In the genomic region with DNA sequence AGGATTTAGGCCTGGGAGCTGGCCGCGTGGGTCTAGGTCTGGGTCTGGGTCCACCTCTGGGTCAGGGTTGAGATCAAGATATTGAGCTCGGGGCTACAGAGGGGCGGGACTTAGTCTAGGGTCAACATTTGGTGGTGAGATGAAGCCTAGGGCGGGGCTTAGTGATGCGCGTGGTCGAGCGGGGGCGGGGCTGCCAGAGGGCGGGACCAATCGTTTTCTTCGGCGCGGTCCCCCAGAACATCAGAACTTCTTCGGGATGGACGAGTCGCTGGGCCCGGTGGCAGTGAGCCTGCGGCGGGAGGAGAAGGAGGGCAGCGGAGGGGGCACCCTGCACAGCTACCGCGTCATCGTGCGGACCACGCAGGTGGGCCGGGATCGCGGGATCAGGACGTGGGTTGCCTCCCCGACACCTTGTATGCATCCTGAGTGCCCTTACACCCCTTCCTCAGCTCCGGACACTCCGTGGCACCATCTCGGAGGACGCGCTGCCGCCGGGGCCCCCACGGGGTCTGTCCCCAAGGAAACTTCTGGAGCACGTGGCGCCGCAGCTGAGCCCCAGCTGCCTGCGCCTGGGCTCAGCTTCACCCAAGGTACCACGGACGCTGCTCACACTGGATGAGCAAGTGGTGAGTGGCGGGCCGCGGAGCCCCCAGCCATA, we compare ENCODE assay signal across 1 cellular context.
A peak's percentile ranks its signal among the peaks of the same experiment; 100 is the strongest.
TF ChIP-seq lines count a peak whose summit lies in the region.

No MANE protein-coding gene starts in this region.

TF ChIP-seq in H1, 55 proteins besides CTCF, POLR2A, EP300 and RAD21:
- no peak for TF ChIP-seq CTBP2 (IDR thresholded peaks at IDR 0.05; ENCODE audit: borderline replicate concordance, insufficient read depth, insufficient read length, low read length)
- peak; percentile 63 for TF ChIP-seq TAF1 (IDR thresholded peaks at IDR 0.05; ENCODE audit: low read depth, low read length)
- no peak for TF ChIP-seq JUND (IDR thresholded peaks at IDR 0.05; ENCODE audit: low read length)
- TF ChIP-seq TBP (IDR thresholded peaks at IDR 0.05; ENCODE audit: low read depth, low read length), result no peak
- TF ChIP-seq CEBPB (IDR thresholded peaks at IDR 0.05; ENCODE audit: low read depth, low read length), result no peak
- peak; percentile 47 for TF ChIP-seq KDM4A (IDR thresholded peaks at IDR 0.05; ENCODE audit: low read depth, low read length, severe bottlenecking)
- peak; percentile 45; the same call in 1 of the 2 replicates for TF ChIP-seq PHF8 (conservative IDR thresholded peaks at IDR 0.05; ENCODE audit: low read depth, low read length)
- TF ChIP-seq NRF1 (IDR thresholded peaks at IDR 0.05; ENCODE audit: low read depth, low read length), result no peak
- no peak for TF ChIP-seq SAP30 (IDR thresholded peaks at IDR 0.05; ENCODE audit: insufficient read depth, insufficient replicate concordance, low read length)
- TF ChIP-seq, protein P1, sequence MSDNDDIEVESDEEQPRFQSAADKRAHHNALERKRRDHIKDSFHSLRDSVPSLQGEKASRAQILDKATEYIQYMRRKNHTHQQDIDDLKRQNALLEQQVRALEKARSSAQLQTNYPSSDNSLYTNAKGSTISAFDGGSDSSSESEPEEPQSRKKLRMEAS (IDR thresholded peaks at IDR 0.05), result peak; percentile 61; the same call in 1 of the 2 replicates
- TF ChIP-seq HDAC2 (IDR thresholded peaks at IDR 0.05; ENCODE audit: borderline replicate concordance in 1 of 2, low read depth in 2 of 2, low read length in 2 of 2), result no peak
- no peak for TF ChIP-seq JUN (IDR thresholded peaks at IDR 0.05; ENCODE audit: low read depth, low read length)
- no peak for TF ChIP-seq POU5F1 (IDR thresholded peaks at IDR 0.05; ENCODE audit: low read depth, low read length)
- peak; percentile 4; the same call in 1 of the 2 replicates for TF ChIP-seq SP1 (IDR thresholded peaks at IDR 0.05; ENCODE audit: low read depth, low read length)
- no peak for TF ChIP-seq TCF12 (IDR thresholded peaks at IDR 0.05; ENCODE audit: low read depth, low read length)
- no peak for TF ChIP-seq RFX5 (IDR thresholded peaks at IDR 0.05; ENCODE audit: borderline replicate concordance, low read depth, low read length)
